1 cellular context compared by ENCODE assay signal in genomic region chr11:62573592-62574362, GRCh38.
A peak's percentile ranks its signal among the peaks of the same experiment; 100 is the strongest.
TF ChIP-seq lines count a peak whose summit lies in the region.

EEF1G (minus strand) TSS chr11:62573891; CDS start chr11:62573842, 49 bp downstream.

TF ChIP-seq in HEK293, 187 proteins besides CTCF, POLR2A, EP300 and RAD21 (continued from another document and continues in another):
- TF ChIP-seq ZNF362 (tag by site-specific recombination; IDR thresholded peaks at IDR 0.05): no peak
- peak; percentile 84 for TF ChIP-seq YY2 (tag by site-specific recombination; IDR thresholded peaks at IDR 0.05)
- no peak for TF ChIP-seq ZBTB20 (tag by site-specific recombination; IDR thresholded peaks at IDR 0.05)
- no peak for TF ChIP-seq ZNF707 (tag by site-specific recombination; IDR thresholded peaks at IDR 0.05)
- TF ChIP-seq ZNF48 (tag by site-specific recombination; IDR thresholded peaks at IDR 0.05): no peak
- TF ChIP-seq ZNF302 (tag by site-specific recombination; IDR thresholded peaks at IDR 0.05; ENCODE audit: low read depth): no peak
- peak; percentile 35 for TF ChIP-seq ZNF629 (tag by site-specific recombination; IDR thresholded peaks at IDR 0.05)
- no peak for TF ChIP-seq TCF7L2 (IDR thresholded peaks at IDR 0.05; ENCODE audit: borderline replicate concordance, low read depth, low read length)
- no peak for TF ChIP-seq ZNF202 (tag by site-specific recombination; IDR thresholded peaks at IDR 0.05; ENCODE audit: borderline replicate concordance)
- no peak for TF ChIP-seq AEBP2 (tag by site-specific recombination; IDR thresholded peaks at IDR 0.05; ENCODE audit: borderline replicate concordance)
- TF ChIP-seq KLF16 (tag by site-specific recombination; IDR thresholded peaks at IDR 0.05): peak; percentile 58; the same call in 1 of the 2 replicates
- 0 out of 2 replicates have a peak, but pooled peaks have one; percentile 42 for TF ChIP-seq ZNF792 (tag by site-specific recombination; IDR thresholded peaks at IDR 0.05)
- peak; percentile 56; the same call in 1 of the 2 replicates for TF ChIP-seq SP7 (tag by site-specific recombination; IDR thresholded peaks at IDR 0.05)
- TF ChIP-seq PATZ1 (tag by site-specific recombination; IDR thresholded peaks at IDR 0.05): peak; percentile 65
- no peak for TF ChIP-seq KLF1 (tag by site-specific recombination; IDR thresholded peaks at IDR 0.05)
- no peak for TF ChIP-seq ZNF529 (tag by site-specific recombination; IDR thresholded peaks at IDR 0.05; ENCODE audit: insufficient replicate concordance)
- TF ChIP-seq ZNF521 (tag by site-specific recombination; IDR thresholded peaks at IDR 0.05): no peak
- peak; percentile 49; the same call in 1 of the 2 replicates for TF ChIP-seq ZXDB (tag by site-specific recombination; IDR thresholded peaks at IDR 0.05)
- TF ChIP-seq ZNF501 (tag by site-specific recombination; IDR thresholded peaks at IDR 0.05): peak; percentile 47; the same call in 1 of the 2 replicates
- no peak for TF ChIP-seq ZBTB10 (tag by site-specific recombination; IDR thresholded peaks at IDR 0.05)
- TF ChIP-seq SP3 (tag by site-specific recombination; IDR thresholded peaks at IDR 0.05): peak; percentile 78
- peak; percentile 76 for TF ChIP-seq GLIS2 (tag by site-specific recombination; IDR thresholded peaks at IDR 0.05)
- no peak for TF ChIP-seq ZNF214 (tag by site-specific recombination; IDR thresholded peaks at IDR 0.05; ENCODE audit: borderline replicate concordance)
- TF ChIP-seq ZNF280C (tag by site-specific recombination; IDR thresholded peaks at IDR 0.05): no peak
- no peak for TF ChIP-seq ZNF544 (tag by site-specific recombination; IDR thresholded peaks at IDR 0.05)
- TF ChIP-seq ZNF423 (tag by site-specific recombination; IDR thresholded peaks at IDR 0.05): no peak
- TF ChIP-seq ZBTB17 (tag by site-specific recombination; IDR thresholded peaks at IDR 0.05): 0 out of 2 replicates have a peak, but pooled peaks have one; percentile 9
- TF ChIP-seq ZSCAN16 (tag by site-specific recombination; IDR thresholded peaks at IDR 0.05): no peak
- TF ChIP-seq ZNF571 (tag by site-specific recombination; IDR thresholded peaks at IDR 0.05): no peak
- TF ChIP-seq WT1 (tag by site-specific recombination; IDR thresholded peaks at IDR 0.05): 0 out of 2 replicates have a peak, but pooled peaks have one; percentile 20
- TF ChIP-seq ZNF223 (tag by site-specific recombination; IDR thresholded peaks at IDR 0.05): no peak
- no peak for TF ChIP-seq ZNF626 (tag by site-specific recombination; IDR thresholded peaks at IDR 0.05)
- TF ChIP-seq TSHZ1 (tag by site-specific recombination; IDR thresholded peaks at IDR 0.05; ENCODE audit: borderline replicate concordance): no peak
- 0 out of 2 replicates have a peak, but pooled peaks have one; percentile 17 for TF ChIP-seq ZNF24 (tag by site-specific recombination; IDR thresholded peaks at IDR 0.05)
- TF ChIP-seq ZNF366 (tag by site-specific recombination; conservative IDR thresholded peaks at IDR 0.05): no peak
- no peak for TF ChIP-seq HOXD13 (CRISPR knock-in tag; IDR thresholded peaks at IDR 0.05; ENCODE audit: borderline replicate concordance)
- peak; percentile 7; the same call in 1 of the 2 replicates for TF ChIP-seq ZNF580 (tag by site-specific recombination; IDR thresholded peaks at IDR 0.05)
- no peak for TF ChIP-seq ZNF624 (tag by site-specific recombination; IDR thresholded peaks at IDR 0.05)
- no peak for TF ChIP-seq ZNF654 (tag by site-specific recombination; IDR thresholded peaks at IDR 0.05; ENCODE audit: low read depth)
- peak; percentile 85 for TF ChIP-seq SP2 (tag by site-specific recombination; IDR thresholded peaks at IDR 0.05)
- TF ChIP-seq ZNF248 (tag by site-specific recombination; IDR thresholded peaks at IDR 0.05): no peak
- no peak for TF ChIP-seq HIC1 (tag by site-specific recombination; IDR thresholded peaks at IDR 0.05)
- TF ChIP-seq BCL11B (tag by site-specific recombination; IDR thresholded peaks at IDR 0.05; ENCODE audit: low read depth): no peak
- TF ChIP-seq REST (tag by site-specific recombination; IDR thresholded peaks at IDR 0.05): peak; percentile 38; the same call in 1 of the 2 replicates
- peak; percentile 26; the same call in 1 of the 2 replicates for TF ChIP-seq ZNF184 (tag by site-specific recombination; IDR thresholded peaks at IDR 0.05)
